ENCODE assay signal across 30 cellular contexts in the genomic region with DNA sequence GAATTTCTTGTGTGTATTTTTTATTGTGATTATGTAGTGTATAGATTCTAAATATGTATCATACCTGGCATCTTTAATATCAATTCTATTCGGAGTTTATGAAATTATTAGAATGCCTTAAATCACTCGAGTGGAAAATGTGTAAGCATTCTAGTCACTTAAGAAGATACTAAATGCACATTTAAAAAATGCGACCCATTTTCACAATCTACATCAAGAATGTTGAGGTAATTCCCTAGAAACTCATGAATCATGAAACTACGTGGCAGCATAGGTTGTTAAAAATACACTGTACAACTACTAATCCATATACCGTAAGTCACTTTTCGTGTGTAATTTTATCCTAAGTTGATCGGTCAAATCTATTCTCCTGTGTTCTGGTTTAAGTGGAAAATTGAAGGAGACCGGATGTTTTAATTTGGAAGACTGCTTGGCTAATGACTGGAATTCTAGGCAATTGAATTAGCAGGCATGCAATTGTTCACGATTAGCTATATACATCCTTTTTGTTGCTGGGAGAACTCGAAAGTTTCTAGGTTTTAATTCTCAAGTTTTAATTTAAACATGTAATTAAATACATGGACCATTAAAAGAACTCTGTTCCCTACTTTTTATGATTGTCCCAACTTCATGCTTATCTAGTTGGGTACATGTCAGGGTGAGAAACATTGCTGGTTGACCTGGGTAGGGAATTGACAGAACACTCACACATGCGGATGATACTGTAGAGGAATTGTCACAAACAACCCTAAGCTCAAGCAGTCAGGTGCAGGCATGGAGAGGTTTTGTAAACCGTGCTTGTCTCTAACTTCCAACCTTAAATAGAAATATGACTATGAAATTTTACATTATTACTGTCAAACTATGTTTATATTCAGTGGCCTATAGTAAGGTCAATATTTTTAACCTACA. TPM values are rescaled to one million over a fixed set of nuclear protein-coding genes. Genes with fewer than 3 reads are reported as not detected.
DNase-seq lines count a peak whose midpoint lies in the region; TF ChIP-seq lines count a peak whose summit lies in the region.
"Had no signal": no experiment of that assay in that cellular context is flagged by ENCODE, and none has a peak within 500 bp of the region (broad histone marks: within the 10 kb centered on the region; RNA-seq: fewer than 3 reads in every experiment).

No MANE protein-coding gene starts in this region.

- H3K4me3 ChIP-seq in endodermal cell (ENCODE audit: low read length) (no peak overlapping the region), neutrophil (ENCODE audit: low read depth in 1 of 2, low read length in 1 of 2) (no peak overlapping the region)
- H3K4me3 ChIP-seq: BLaER1, GM23338, Peyer's patch, SJSA1, upper lobe of right lung had no signal

- WGBS in endodermal cell (ENCODE audit: insufficient coverage in 1 of 2, insufficient read length in 1 of 2), 2 experiments = 95 to 97% methylated on average over 6 to 11 of the region's 12 CpGs

- H3K9ac ChIP-seq in endodermal cell (ENCODE audit: extremely low read depth, low read length, poor library complexity, severe bottlenecking) = no peak overlapping the region
- H3K9ac ChIP-seq: BLaER1, parathyroid adenoma had no signal

- peaks cover 13% of the 10 kb centered on the region for H3K4me1 ChIP-seq in endodermal cell (ENCODE audit: control insufficient read depth, insufficient read depth, low read length)
- peaks cover 11 to 12% of the 10 kb centered on the region in 2 experiments for H3K4me1 ChIP-seq in neutrophil (ENCODE audit: control insufficient read depth in 1 of 2, insufficient read depth in 1 of 2, low read depth in 1 of 2, low read length in 1 of 2)
- H3K4me1 ChIP-seq: parathyroid adenoma, Peyer's patch, SJSA1 had no signal

- H3K4me3 Mint-ChIP-seq in endodermal cell = no peak overlapping the region
- no peak overlapping the region for H3K4me3 Mint-ChIP-seq in type B pancreatic cell
- H3K4me3 Mint-ChIP-seq: GM23338; immature natural killer cell; stimulated activated naive CD8-positive, alpha-beta T cell treated with anti-CD3 and anti-CD28 coated beads, Interleukin-15, Interleukin-2, amounts not matched to agents 100 ng/mL and 50 ng/mL, for 24 hours; WTC11 had no signal

- peaks cover 17% of the 10 kb centered on the region for H3K36me3 ChIP-seq in endodermal cell (ENCODE audit: control insufficient read depth, insufficient read depth, low read length)
- peaks cover 46% of the 10 kb centered on the region for H3K36me3 ChIP-seq in neutrophil

- H3K9me3 Mint-ChIP-seq in endodermal cell (no peaks in the 10 kb centered on the region), type B pancreatic cell (no peaks in the 10 kb centered on the region)
- H3K9me3 Mint-ChIP-seq: GM23338; immature natural killer cell; stimulated activated naive CD8-positive, alpha-beta T cell treated with anti-CD3 and anti-CD28 coated beads, Interleukin-15, Interleukin-2, amounts not matched to agents 100 ng/mL and 50 ng/mL, for 24 hours; WTC11 had no signal

- no peak for TF ChIP-seq CTCF in endodermal cell (conservative IDR thresholded peaks at IDR 0.05)
- TF ChIP-seq CTCF in neutrophil (IDR thresholded peaks at IDR 0.05) = no peak
- no peak for TF ChIP-seq CTCF in type B pancreatic cell (conservative IDR thresholded peaks at IDR 0.05)

- H3K36me3 Mint-ChIP-seq in endodermal cell (ENCODE audit: low read depth) (peaks cover 6% of the 10 kb centered on the region), type B pancreatic cell (no peaks in the 10 kb centered on the region)

- H3K4me1 Mint-ChIP-seq in endodermal cell = peaks cover 25% of the 10 kb centered on the region
- H3K4me1 Mint-ChIP-seq in type B pancreatic cell (ENCODE audit: unreplicated experiment) = peaks cover 4% of the 10 kb centered on the region
- H3K4me1 Mint-ChIP-seq: immature natural killer cell had no signal

- H3K27me3 ChIP-seq in endodermal cell (ENCODE audit: control insufficient read depth, insufficient read depth, low read length, poor library complexity, severe bottlenecking) (no peaks in the 10 kb centered on the region), neutrophil (no peaks in the 10 kb centered on the region)
- H3K27me3 ChIP-seq: BLaER1, Peyer's patch, SJSA1, upper lobe of right lung had no signal

- H3K27me3 Mint-ChIP-seq in endodermal cell (ENCODE audit: insufficient read depth) (no peaks in the 10 kb centered on the region), type B pancreatic cell (no peaks in the 10 kb centered on the region)
- H3K27me3 Mint-ChIP-seq: stimulated activated naive CD8-positive, alpha-beta T cell treated with anti-CD3 and anti-CD28 coated beads, Interleukin-15, Interleukin-2, amounts not matched to agents 100 ng/mL and 50 ng/mL, for 24 hours had no signal

- H3K9me3 ChIP-seq in endodermal cell (ENCODE audit: control insufficient read depth, low read length) (no peaks in the 10 kb centered on the region), neutrophil (no peaks in the 10 kb centered on the region)
- H3K9me3 ChIP-seq: BLaER1, Peyer's patch, SJSA1, upper lobe of right lung had no signal

- H3K27ac ChIP-seq in endodermal cell (ENCODE audit: low read depth, low read length) = no peak overlapping the region
- peak overlapping the region; percentile 5 for H3K27ac ChIP-seq in neutrophil
- H3K27ac ChIP-seq: BLaER1, epithelial cell of prostate, parathyroid adenoma, Peyer's patch, SJSA1, upper lobe of right lung had no signal

- H3K27ac Mint-ChIP-seq in endodermal cell = peak overlapping the region; percentile 83
- no peak overlapping the region for H3K27ac Mint-ChIP-seq in type B pancreatic cell
- H3K27ac Mint-ChIP-seq: GM23338; stimulated activated naive CD8-positive, alpha-beta T cell treated with anti-CD3 and anti-CD28 coated beads, Interleukin-15, Interleukin-2, amounts not matched to agents 100 ng/mL and 50 ng/mL, for 24 hours; WTC11 had no signal

- DNase-seq in NCI-H82 (lab: John Stamatoyannopoulos, UW) = peak; percentile 61
- no peak for DNase-seq in NCI-H82 treated with DMSO at 0.1 percent for 48 hours (lab: John Stamatoyannopoulos, UW; ENCODE audit: unreplicated experiment)
- peak; percentile 41 for DNase-seq in SK-N-DZ (ENCODE audit: low spot score)
- DNase-seq in endodermal cell = no peak
- no peak for DNase-seq in type B pancreatic cell (ENCODE audit: extremely low spot score, unreplicated experiment)
- DNase-seq in NCI-H1436 (lab: John Stamatoyannopoulos, UW) = no peak
- no peak for DNase-seq in NCI-H526 treated with DMSO at 0.1 percent for 48 hours (lab: John Stamatoyannopoulos, UW)
- DNase-seq: 8988T; activated CD4-positive, alpha-beta T cell treated with anti-CD3 and anti-CD28 coated beads, Interleukin-2, amount 50 U/mL, for 48 hours; activated gamma-delta T cell treated with Interleukin-2 at 50 U/mL for 16 hours; activated T-cell treated with anti-CD3 and anti-CD28 coated beads for 4 hours; anterior cingulate cortex; Calu3; central memory CD4-positive, alpha-beta T cell; immature natural killer cell; NCI-H1092; NCI-H2029 treated with DMSO at 0.1 percent for 48 hours; NCI-H345; Peyer's patch; right cardiac atrium; stimulated activated CD4-positive, alpha-beta T cell treated with anti-CD3 and anti-CD28 coated beads, Interleukin-12 subunit alpha, Interleukin-12 subunit beta, amount 100 ng/mL, for 4 hours; upper lobe of right lung had no signal

RNA-seq across cellular contexts. Expression of a gene that starts 6.6 kb away (rescaled TPM):
- polyA plus RNA-seq in SK-N-DZ (2014; cell fraction: cytosol; rRNA removed) = 55.1 and 57.2 TPM in 2 replicates
- 83.0 and 125 TPM in 2 replicates for polyA plus RNA-seq in SK-N-DZ (2014; cell fraction: nucleus; rRNA removed)
- 10 to 100 TPM; 15.4 to 17.9 TPM for total RNA-seq in endodermal cell
- 56.0 TPM for polyA plus RNA-seq in endodermal cell (2013, experiment 1 of 2)
- polyA plus RNA-seq in endodermal cell (2013, experiment 2 of 2) = 50.5 TPM
- 11.9 and 16.7 TPM in 2 replicates for total RNA-seq in type B pancreatic cell (ENCODE audit: low replicate concordance)

Comparison
In these comparisons a context has a peak if more than half of its experiments do, and no peak if none do; other contexts are left out.
1. DNase-seq: peak in NCI-H82 (single experiment) and SK-N-DZ (single experiment); none in NCI-H82 treated with DMSO at 0.1 percent for 48 hours (single experiment), endodermal cell (single experiment), type B pancreatic cell (single experiment), NCI-H1436 (single experiment) and NCI-H526 treated with DMSO at 0.1 percent for 48 hours (single experiment).